ENCODE assay signal across 9 cellular contexts in genomic region chr17:31517524-31517923, GRCh38.
DNase-seq lines count a peak whose midpoint lies in the region; ATAC-seq and TF ChIP-seq lines count a peak whose summit lies in the region.
"Had no signal": no experiment of that assay in that cellular context is flagged by ENCODE, and none has a peak within 500 bp of the region (broad histone marks: within the 10 kb centered on the region; RNA-seq: fewer than 3 reads in every experiment).

No MANE protein-coding gene starts in this region.

- TF ChIP-seq CTCF in GM13976 (IDR thresholded peaks at IDR 0.05; ENCODE audit: borderline replicate concordance, control extremely low read depth, extremely low read depth, insufficient read depth, missing control alignments), result peak; percentile 55

- DNase-seq in COLO668 (lab: John Stamatoyannopoulos, UW; ENCODE audit: unreplicated experiment), result peak; percentile 30
- no peak for DNase-seq in GM13976 (ENCODE audit: low spot score)
- peak; percentile 65 for DNase-seq in SK-N-DZ (ENCODE audit: low spot score)
- peak; percentile 58 for DNase-seq in iPS-NIHi11 (ENCODE audit: low spot score)
- no peak for DNase-seq in middle frontal gyrus (ENCODE audit: extremely low spot score, low spot score)
- no peak for DNase-seq in foreskin melanocyte
- no peak for DNase-seq in dedifferentiated amniotic fluid mesenchymal stem cell (ENCODE audit: extremely low spot score)
- DNase-seq: NCI-H187 treated with DMSO at 0.1 percent for 48 hours had no signal

- in situ Hi-C loops in GM13976 (cut with MboI; ENCODE audit: low sequenced_read_pairs, unreplicated experiment), result no loop called here

- no peak for ATAC-seq in GM19395 (IDR thresholded peaks at IDR 0.05; ENCODE audit: unreplicated experiment)

Comparison
In these comparisons a context has a peak if more than half of its experiments do, and no peak if none do; other contexts are left out.
1. DNase-seq: peak in COLO668 (single experiment), SK-N-DZ (single experiment) and iPS-NIHi11 (single experiment); none in GM13976 (single experiment), middle frontal gyrus (single experiment), foreskin melanocyte (single experiment) and dedifferentiated amniotic fluid mesenchymal stem cell (single experiment).